Comparison of ENCODE assay signal across 1 cellular context in the genomic region with DNA sequence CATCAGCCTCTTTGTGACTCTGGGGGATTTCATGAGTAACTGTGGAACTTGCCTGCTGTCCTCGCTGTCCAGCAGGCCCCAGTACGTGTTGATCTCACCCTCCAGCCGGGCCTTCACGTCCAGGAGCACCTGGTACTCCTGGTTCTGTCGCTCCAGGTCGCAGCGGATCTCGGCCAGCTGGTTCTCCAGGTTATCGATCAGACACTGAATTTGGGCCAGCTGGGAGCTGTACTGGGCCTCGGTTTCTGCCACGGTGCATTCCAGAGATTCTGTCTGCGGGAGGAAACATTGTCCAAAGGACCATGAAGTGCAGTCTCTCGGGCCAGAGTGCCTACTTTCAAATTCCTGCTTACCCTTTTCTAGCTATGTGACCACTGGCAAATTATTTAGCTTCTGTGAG.
TF ChIP-seq lines count a peak whose summit lies in the region.

No MANE protein-coding gene starts in this region.

TF ChIP-seq in GM23338, 12 proteins besides CTCF, POLR2A, EP300 and RAD21 (continued from another document):
- TF ChIP-seq, protein P1, sequence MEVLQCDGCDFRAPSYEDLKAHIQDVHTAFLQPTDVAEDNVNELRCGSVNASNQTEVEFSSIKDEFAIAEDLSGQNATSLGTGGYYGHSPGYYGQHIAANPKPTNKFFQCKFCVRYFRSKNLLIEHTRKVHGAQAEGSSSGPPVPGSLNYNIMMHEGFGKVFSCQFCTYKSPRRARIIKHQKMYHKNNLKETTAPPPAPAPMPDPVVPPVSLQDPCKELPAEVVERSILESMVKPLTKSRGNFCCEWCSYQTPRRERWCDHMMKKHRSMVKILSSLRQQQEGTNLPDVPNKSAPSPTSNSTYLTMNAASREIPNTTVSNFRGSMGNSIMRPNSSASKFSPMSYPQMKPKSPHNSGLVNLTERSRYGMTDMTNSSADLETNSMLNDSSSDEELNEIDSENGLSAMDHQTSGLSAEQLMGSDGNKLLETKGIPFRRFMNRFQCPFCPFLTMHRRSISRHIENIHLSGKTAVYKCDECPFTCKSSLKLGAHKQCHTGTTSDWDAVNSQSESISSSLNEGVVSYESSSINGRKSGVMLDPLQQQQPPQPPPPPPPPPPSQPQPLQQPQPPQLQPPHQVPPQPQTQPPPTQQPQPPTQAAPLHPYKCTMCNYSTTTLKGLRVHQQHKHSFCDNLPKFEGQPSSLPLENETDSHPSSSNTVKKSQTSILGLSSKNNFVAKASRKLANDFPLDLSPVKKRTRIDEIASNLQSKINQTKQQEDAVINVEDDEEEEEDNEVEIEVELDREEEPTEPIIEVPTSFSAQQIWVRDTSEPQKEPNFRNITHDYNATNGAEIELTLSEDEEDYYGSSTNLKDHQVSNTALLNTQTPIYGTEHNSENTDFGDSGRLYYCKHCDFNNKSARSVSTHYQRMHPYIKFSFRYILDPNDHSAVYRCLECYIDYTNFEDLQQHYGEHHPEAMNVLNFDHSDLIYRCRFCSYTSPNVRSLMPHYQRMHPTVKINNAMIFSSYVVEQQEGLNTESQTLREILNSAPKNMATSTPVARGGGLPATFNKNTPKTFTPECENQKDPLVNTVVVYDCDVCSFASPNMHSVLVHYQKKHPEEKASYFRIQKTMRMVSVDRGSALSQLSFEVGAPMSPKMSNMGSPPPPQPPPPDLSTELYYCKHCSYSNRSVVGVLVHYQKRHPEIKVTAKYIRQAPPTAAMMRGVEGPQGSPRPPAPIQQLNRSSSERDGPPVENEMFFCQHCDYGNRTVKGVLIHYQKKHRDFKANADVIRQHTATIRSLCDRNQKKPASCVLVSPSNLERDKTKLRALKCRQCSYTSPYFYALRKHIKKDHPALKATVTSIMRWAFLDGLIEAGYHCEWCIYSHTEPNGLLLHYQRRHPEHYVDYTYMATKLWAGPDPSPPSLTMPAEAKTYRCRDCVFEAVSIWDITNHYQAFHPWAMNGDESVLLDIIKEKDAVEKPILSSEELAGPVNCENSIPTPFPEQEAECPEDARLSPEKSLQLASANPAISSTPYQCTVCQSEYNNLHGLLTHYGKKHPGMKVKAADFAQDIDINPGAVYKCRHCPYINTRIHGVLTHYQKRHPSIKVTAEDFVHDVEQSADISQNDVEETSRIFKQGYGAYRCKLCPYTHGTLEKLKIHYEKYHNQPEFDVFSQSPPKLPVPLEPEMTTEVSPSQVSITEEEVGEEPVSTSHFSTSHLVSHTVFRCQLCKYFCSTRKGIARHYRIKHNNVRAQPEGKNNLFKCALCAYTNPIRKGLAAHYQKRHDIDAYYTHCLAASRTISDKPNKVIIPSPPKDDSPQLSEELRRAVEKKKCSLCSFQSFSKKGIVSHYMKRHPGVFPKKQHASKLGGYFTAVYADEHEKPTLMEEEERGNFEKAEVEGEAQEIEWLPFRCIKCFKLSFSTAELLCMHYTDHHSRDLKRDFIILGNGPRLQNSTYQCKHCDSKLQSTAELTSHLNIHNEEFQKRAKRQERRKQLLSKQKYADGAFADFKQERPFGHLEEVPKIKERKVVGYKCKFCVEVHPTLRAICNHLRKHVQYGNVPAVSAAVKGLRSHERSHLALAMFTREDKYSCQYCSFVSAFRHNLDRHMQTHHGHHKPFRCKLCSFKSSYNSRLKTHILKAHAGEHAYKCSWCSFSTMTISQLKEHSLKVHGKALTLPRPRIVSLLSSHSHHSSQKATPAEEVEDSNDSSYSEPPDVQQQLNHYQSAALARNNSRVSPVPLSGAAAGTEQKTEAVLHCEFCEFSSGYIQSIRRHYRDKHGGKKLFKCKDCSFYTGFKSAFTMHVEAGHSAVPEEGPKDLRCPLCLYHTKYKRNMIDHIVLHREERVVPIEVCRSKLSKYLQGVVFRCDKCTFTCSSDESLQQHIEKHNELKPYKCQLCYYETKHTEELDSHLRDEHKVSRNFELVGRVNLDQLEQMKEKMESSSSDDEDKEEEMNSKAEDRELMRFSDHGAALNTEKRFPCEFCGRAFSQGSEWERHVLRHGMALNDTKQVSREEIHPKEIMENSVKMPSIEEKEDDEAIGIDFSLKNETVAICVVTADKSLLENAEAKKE (CRISPR knock-in tag; IDR thresholded peaks at IDR 0.05): no peak
- TF ChIP-seq NANOG (IDR thresholded peaks at IDR 0.05; ENCODE audit: borderline replicate concordance) (no peak), ETS1 (IDR thresholded peaks at IDR 0.05) (no peak), REST (IDR thresholded peaks at IDR 0.05; ENCODE audit: unreplicated experiment) (no peak), STAT1 (IDR thresholded peaks at IDR 0.05; ENCODE audit: unreplicated experiment) (no peak)
